10 cellular contexts compared by ENCODE assay signal in the genomic region with DNA sequence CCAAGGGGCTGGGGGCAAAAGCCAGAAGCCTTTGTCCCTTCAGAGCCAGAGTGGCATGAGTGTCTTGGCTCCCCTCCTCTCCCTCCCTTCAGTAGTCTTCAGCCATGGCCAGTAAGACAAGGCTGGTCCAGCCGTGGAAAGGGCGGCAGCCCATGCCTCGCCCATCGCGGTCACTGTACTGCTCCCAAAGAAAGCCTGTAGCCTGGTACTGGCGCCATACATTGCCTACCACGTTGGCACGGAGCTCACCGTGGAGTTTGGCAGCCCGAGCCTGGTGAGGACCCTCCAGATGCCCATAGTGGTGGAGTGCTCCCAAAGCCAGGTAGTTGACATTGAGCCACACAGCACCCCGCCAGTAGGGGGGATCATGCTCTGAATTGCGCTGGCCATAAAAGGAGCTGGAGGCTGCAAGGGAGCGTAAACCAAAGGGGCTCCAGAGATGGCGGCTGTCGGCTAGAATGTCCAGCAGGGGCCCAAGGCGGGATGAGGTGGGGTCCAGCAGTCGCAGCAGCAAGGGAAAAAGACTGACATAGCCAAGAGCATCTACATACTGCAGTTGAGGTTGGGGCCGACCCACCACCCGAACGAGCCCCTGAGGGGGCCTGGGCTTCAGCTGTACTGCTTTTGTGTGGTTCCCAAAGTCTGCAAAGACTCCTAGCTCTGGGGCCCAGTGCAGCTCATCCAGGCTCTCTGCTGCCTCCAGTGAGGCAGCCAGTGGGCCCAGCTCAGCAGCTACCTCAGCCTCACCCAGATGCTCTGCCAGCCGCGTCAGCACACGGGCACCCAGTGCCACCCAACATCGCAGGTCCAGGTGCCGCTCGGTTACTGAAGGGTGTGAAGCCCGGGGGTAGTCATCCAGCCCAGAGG. TPM values are rescaled to one million over a fixed set of nuclear protein-coding genes. Genes with fewer than 3 reads are reported as not detected.
A peak's percentile ranks its signal among the peaks of the same experiment; 100 is the strongest.
DNase-seq lines count a peak whose midpoint lies in the region; ATAC-seq and TF ChIP-seq lines count a peak whose summit lies in the region.
"Had no signal": no experiment of that assay in that cellular context is flagged by ENCODE, and none has a peak within 500 bp of the region (broad histone marks: within the 10 kb centered on the region; RNA-seq: fewer than 3 reads in every experiment).

No MANE protein-coding gene starts in this region.

- H3K9me2 ChIP-seq in DOHH2 (replicated peaks; ENCODE audit: control insufficient read depth, low read length): no peaks in the 10 kb centered on the region

- no peak for TF ChIP-seq POLR2A in esophagus muscularis mucosa (IDR thresholded peaks at IDR 0.05; ENCODE audit: low read depth)

- H3K79me2 ChIP-seq in DOHH2 (ENCODE audit: control insufficient read depth, low read length) (peaks cover 43% of the 10 kb centered on the region), KMS-11 (ENCODE audit: insufficient read depth, low read depth) (peaks cover 19% of the 10 kb centered on the region)

- no peak for ATAC-seq in GM18520 (IDR thresholded peaks at IDR 0.05; ENCODE audit: unreplicated experiment)
- ATAC-seq: T-cell had no signal

- H3K4me3 ChIP-seq in DOHH2 (ENCODE audit: low read length) (no peak overlapping the region), KMS-11 (IDR thresholded peaks at IDR 0.05; ENCODE audit: insufficient read depth, low read depth, low read length) (no peak overlapping the region), fibroblast of pulmonary artery (replicated peaks; ENCODE audit: low read depth, low read length) (no peak overlapping the region), esophagus muscularis mucosa (no peak overlapping the region)
- H3K4me3 ChIP-seq: uterus had no signal

- TF ChIP-seq CTCF in DOHH2 (IDR thresholded peaks at IDR 0.05; ENCODE audit: low read depth, low read length, poor library complexity, severe bottlenecking): peak; percentile 54
- TF ChIP-seq CTCF in KMS-11 (conservative IDR thresholded peaks at IDR 0.05; ENCODE audit: low read depth, low read length): peak; percentile 44; the same call in 1 of the 2 replicates
- TF ChIP-seq CTCF in fibroblast of pulmonary artery (IDR thresholded peaks at IDR 0.05; ENCODE audit: low read length, missing control alignments): peak; percentile 7
- TF ChIP-seq CTCF in esophagus muscularis mucosa (IDR thresholded peaks at IDR 0.05): no peak

- H3K36me3 ChIP-seq in DOHH2 (ENCODE audit: control insufficient read depth, low read length) (peaks cover 38% of the 10 kb centered on the region), KMS-11 (ENCODE audit: insufficient read depth) (no peaks in the 10 kb centered on the region), esophagus muscularis mucosa (peaks cover 14 to 26% (median 23%) of the 10 kb centered on the region in 4 donors)
- H3K36me3 ChIP-seq: uterus had no signal

- H3F3A ChIP-seq in DOHH2 (ENCODE audit: control insufficient read depth, insufficient read depth): peaks cover 9% of the 10 kb centered on the region; the same call in 1 of the 2 replicates

- intact Hi-C loops in esophagus muscularis mucosa (cut with DNase I): no loop called here

- no peak for TF ChIP-seq EP300 in esophagus muscularis mucosa (IDR thresholded peaks at IDR 0.05)

- 88% methylated on average over 20 of the region's 27 CpGs for WGBS in esophagus muscularis mucosa

- no peak for DNase-seq in fibroblast of pulmonary artery (ENCODE audit: low read depth)
- no peak for DNase-seq in DMS79 (lab: John Stamatoyannopoulos, UW)
- no peak for DNase-seq in esophagus muscularis mucosa (ENCODE audit: extremely low spot score)
- DNase-seq: NCI-H187 treated with DMSO at 0.1 percent for 48 hours; stimulated activated CD4-positive, alpha-beta T cell treated with anti-CD3 and anti-CD28 coated beads, Interleukin-4, amount 100 ng/mL, for 24 hours; T-cell; uterus had no signal

- H3K27me3 ChIP-seq in DOHH2 (ENCODE audit: control insufficient read depth, low read length) (no peaks in the 10 kb centered on the region), KMS-11 (ENCODE audit: insufficient read depth, low read depth) (no peaks in the 10 kb centered on the region), esophagus muscularis mucosa (no peaks in the 10 kb centered on the region)
- H3K27me3 ChIP-seq: uterus had no signal

- H2AFZ ChIP-seq in KMS-11 (ENCODE audit: low read depth): no peak overlapping the region

- no peaks in the 10 kb centered on the region for H4K20me1 ChIP-seq in DOHH2 (ENCODE audit: control insufficient read depth, insufficient read depth, low read depth, low read length)
- no peaks in the 10 kb centered on the region for H4K20me1 ChIP-seq in KMS-11 (ENCODE audit: insufficient read depth)

- no peak overlapping the region for H3K4me2 ChIP-seq in DOHH2 (ENCODE audit: low read length)
- H3K4me2 ChIP-seq in KMS-11: no peak overlapping the region

- H3K9me3 ChIP-seq in DOHH2 (ENCODE audit: control insufficient read depth, insufficient read depth, low read length) (no peaks in the 10 kb centered on the region), esophagus muscularis mucosa (no peaks in the 10 kb centered on the region)
- H3K9me3 ChIP-seq: uterus had no signal

- no peak overlapping the region for H3K27ac ChIP-seq in DOHH2 (ENCODE audit: low read depth, low read length)
- no peak overlapping the region for H3K27ac ChIP-seq in KMS-11
- no peak overlapping the region for H3K27ac ChIP-seq in esophagus muscularis mucosa (replicated peaks in 1 of 4)
- H3K27ac ChIP-seq: uterus had no signal

- no peak overlapping the region for H3K9ac ChIP-seq in KMS-11

- H3K4me1 ChIP-seq in DOHH2 (ENCODE audit: control insufficient read depth, low read length) (peaks cover 22% of the 10 kb centered on the region), KMS-11 (ENCODE audit: low read depth, poor library complexity, severe bottlenecking) (peaks cover 22% of the 10 kb centered on the region), esophagus muscularis mucosa (peaks cover 32 to 53% (median 49%) of the 10 kb centered on the region in 4 donors)

RNA-seq across cellular contexts. Expression of gene WBP1, which starts 3.2 kb away (rescaled TPM):
- 10 to 100 TPM; 40.0 to 56.4 (median 47.2) TPM for total RNA-seq in esophagus muscularis mucosa

RNA-seq across cellular contexts. Expression of gene MOGS, which starts 3.8 kb away (rescaled TPM):
- 10 to 100 TPM; 20.8 to 38.7 (median 28.3) TPM for total RNA-seq in esophagus muscularis mucosa

RNA-seq across cellular contexts. Expression of gene INO80B, which starts 6.5 kb away (rescaled TPM):
- total RNA-seq in esophagus muscularis mucosa: 10 to 100 TPM in 3 of 4 donors, 1 to 10 TPM in 1; 8.7 to 16.6 (median 10.6) TPM

RNA-seq across cellular contexts. Expression of gene MRPL53, which starts 11.1 kb away (rescaled TPM):
- total RNA-seq in esophagus muscularis mucosa: 10 to 100 TPM; 15.4 to 40.4 (median 38.8) TPM

RNA-seq across cellular contexts. Expression of gene RTKN, which starts 19.7 kb away (rescaled TPM):
- total RNA-seq in esophagus muscularis mucosa: 10 to 100 TPM in 2 of 4 donors, 1 to 10 TPM in 2; 8.4 to 14.1 (median 11.3) TPM

Comparison
In these comparisons a context has a peak if more than half of its experiments do, and no peak if none do; other contexts are left out.
1. CTCF ChIP-seq: peak in DOHH2 (single experiment), KMS-11 (single experiment) and fibroblast of pulmonary artery (single experiment); none in esophagus muscularis mucosa (0 of 3).